ENCODE assay signal across 15 cellular contexts in the genomic region with DNA sequence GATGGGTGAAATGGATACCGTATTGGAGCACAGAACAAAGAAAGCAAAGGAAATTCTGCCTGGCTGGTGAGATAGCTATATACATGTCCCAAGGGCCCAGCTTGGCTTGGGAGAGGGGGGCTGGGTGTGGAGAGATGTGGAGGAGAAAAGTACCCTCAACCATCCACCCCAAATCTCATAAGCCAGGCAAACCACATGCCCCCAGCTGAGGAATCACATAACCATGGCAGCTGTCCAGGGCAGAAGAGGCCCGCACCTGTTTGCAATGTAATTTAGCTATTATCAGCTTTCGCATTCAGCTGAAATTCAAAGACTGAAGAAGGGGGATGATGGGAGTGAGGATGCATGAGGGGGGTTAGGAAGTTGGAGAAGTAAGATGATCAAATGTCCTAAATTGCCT.
"Had no signal": no experiment of that assay in that cellular context is flagged by ENCODE, and none has a peak within 500 bp of the region (broad histone marks: within the 10 kb centered on the region; RNA-seq: fewer than 3 reads in every experiment).

No MANE protein-coding gene starts in this region.

- ATAC-seq: psoas muscle; right lobe of liver; stimulated activated memory B cell treated with anti-CD40 and anti-IgM and Interleukin-4, amounts not matched to agents 10 μg/mL and 1 μg/mL and 100 μg/mL, for 72 hours had no signal

- H3K9me3 ChIP-seq: left ventricle myocardium inferior, psoas muscle, right lobe of liver, spleen had no signal

- H3K36me3 ChIP-seq: left ventricle myocardium inferior, right lobe of liver, spleen, tibial nerve had no signal

- H3K27ac ChIP-seq: coronary artery, left ventricle myocardium inferior, psoas muscle, right lobe of liver, spleen, tibial nerve had no signal

- H3K4me1 ChIP-seq: psoas muscle, right lobe of liver, spleen, tibial nerve had no signal

- DNase-seq: activated CD4-positive, alpha-beta memory T cell treated with anti-CD3 and anti-CD28 coated beads, Interleukin-2, amount 10 ng/mL, durations not matched to agents 7 days and 5 days; activated naive CD4-positive, alpha-beta T cell treated with anti-CD3 and anti-CD28 coated beads, Interleukin-2, amount 10 ng/mL, durations not matched to agents 7 days and 5 days; caudate nucleus; effector CD8-positive, alpha-beta T cell; foreskin melanocyte; kidney; left ventricle myocardium inferior; nephron progenitor cell; psoas muscle; right lobe of liver; spleen; stimulated activated CD4-positive, alpha-beta T cell treated with anti-CD3 and anti-CD28 coated beads, Interleukin-1b, Interleukin-23, amount 100 ng/mL, for 48 hours had no signal

- H3K4me3 ChIP-seq: coronary artery, left ventricle myocardium inferior, psoas muscle, right lobe of liver, spleen, tibial nerve had no signal

- H3K27me3 ChIP-seq: right lobe of liver, tibial nerve had no signal
